Comparison of ENCODE assay signal across 1 cellular context in the genomic region with DNA sequence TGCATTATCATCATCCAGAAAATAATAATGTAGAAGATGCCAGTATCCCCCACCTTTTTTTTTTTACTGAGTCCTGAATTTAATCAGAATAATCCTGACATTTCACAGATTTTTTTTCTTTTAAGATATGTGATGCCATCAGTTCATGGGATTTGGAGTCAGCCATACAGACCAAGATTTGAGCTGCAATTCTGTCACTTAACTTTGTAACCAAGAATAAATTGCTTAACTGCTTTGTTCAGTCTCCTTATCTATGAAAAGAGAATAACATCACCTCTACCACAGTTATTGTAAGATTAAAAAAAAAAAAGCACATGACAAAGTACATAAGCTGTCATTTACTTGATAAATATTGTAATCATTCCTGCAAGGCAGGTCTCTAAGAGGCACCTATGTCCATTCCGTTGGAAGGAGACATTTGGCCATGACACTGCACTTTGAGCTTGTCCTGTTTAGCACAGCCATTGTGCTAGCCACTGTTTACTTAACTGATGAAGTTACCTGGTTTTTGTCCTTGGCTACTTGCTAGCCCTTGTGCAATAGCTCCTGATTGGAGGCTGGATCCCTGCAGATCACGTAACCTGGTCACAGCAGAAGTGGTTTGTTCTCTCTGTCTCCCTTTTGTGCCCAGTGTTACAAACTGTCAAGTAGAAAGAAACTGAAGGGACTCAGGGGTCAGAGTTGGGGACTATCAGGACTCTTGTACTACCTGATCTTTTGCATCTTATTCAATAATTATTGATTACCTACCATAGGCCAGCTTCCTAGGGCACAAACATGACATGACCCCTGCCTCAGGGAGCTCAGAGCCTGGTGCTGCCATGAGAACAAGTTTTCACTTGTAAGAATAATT.
TF ChIP-seq lines count a peak whose summit lies in the region.

No MANE protein-coding gene starts in this region.

TF ChIP-seq in HepG2, 621 proteins besides CTCF, POLR2A, EP300 and RAD21 (continued from another document and continues in another):
- TF ChIP-seq E2F1 (CRISPR knock-in tag; IDR thresholded peaks at IDR 0.05) (no peak), ZFP90 (CRISPR knock-in tag; IDR thresholded peaks at IDR 0.05; ENCODE audit: borderline replicate concordance) (0 out of 2 replicates have a peak, but pooled peaks have one; percentile 68), IRF1 (CRISPR knock-in tag; IDR thresholded peaks at IDR 0.05; ENCODE audit: low read depth) (no peak), ZNF629 (CRISPR knock-in tag; conservative IDR thresholded peaks at IDR 0.05) (peak; percentile 52; the same call in 1 of the 2 replicates), ZFP82 (CRISPR knock-in tag; IDR thresholded peaks at IDR 0.05; ENCODE audit: borderline replicate concordance) (no peak), MEF2D (CRISPR knock-in tag; IDR thresholded peaks at IDR 0.05) (peak; percentile 92), TAF1 (CRISPR knock-in tag; IDR thresholded peaks at IDR 0.05) (peak; percentile 35; the same call in 1 of the 2 replicates), CEBPG (CRISPR knock-in tag; IDR thresholded peaks at IDR 0.05) (peak; percentile 98), CHD2 (IDR thresholded peaks at IDR 0.05; ENCODE audit: low read depth, low read length) (peak; percentile 14; the same call in 1 of the 2 replicates), ZNF253 (CRISPR knock-in tag; IDR thresholded peaks at IDR 0.05; ENCODE audit: borderline replicate concordance) (no peak), ZFP41 (CRISPR knock-in tag; IDR thresholded peaks at IDR 0.05; ENCODE audit: borderline replicate concordance) (no peak), ZNF777 (CRISPR knock-in tag; IDR thresholded peaks at IDR 0.05) (no peak), KDM6A (CRISPR knock-in tag; IDR thresholded peaks at IDR 0.05; ENCODE audit: low read depth) (peak; percentile 97), TRIM24 (CRISPR knock-in tag; IDR thresholded peaks at IDR 0.05) (peak; percentile 94), SNAI1 (CRISPR knock-in tag; IDR thresholded peaks at IDR 0.05; ENCODE audit: borderline replicate concordance) (no peak), ZNF788 (CRISPR knock-in tag; IDR thresholded peaks at IDR 0.05; ENCODE audit: borderline replicate concordance) (peak; percentile 86; the same call in 1 of the 2 replicates), ZNF230 (CRISPR knock-in tag; IDR thresholded peaks at IDR 0.05) (peak; percentile 72; the same call in 1 of the 2 replicates), TCF12 (IDR thresholded peaks at IDR 0.05) (no peak), TCF12 (CRISPR knock-in tag; IDR thresholded peaks at IDR 0.05) (peak; percentile 98), CBX2 (IDR thresholded peaks at IDR 0.05; ENCODE audit: low read depth, low read length) (no peak), CBX2 (CRISPR knock-in tag; IDR thresholded peaks at IDR 0.05; ENCODE audit: low read depth) (no peak), ZFP36 (IDR thresholded peaks at IDR 0.05; ENCODE audit: borderline replicate concordance, low read depth, low read length, partially characterized antibody) (no peak), SMARCE1 (IDR thresholded peaks at IDR 0.05; ENCODE audit: borderline replicate concordance) (no peak), ZBTB8A (CRISPR knock-in tag; IDR thresholded peaks at IDR 0.05; ENCODE audit: borderline replicate concordance, low read depth) (no peak), JARID2 (CRISPR knock-in tag; IDR thresholded peaks at IDR 0.05; ENCODE audit: insufficient replicate concordance) (peak; percentile 28), TBL1XR1 (IDR thresholded peaks at IDR 0.05; ENCODE audit: borderline replicate concordance, low read length, partially characterized antibody) (peak; percentile 93), ZNF329 (CRISPR knock-in tag; IDR thresholded peaks at IDR 0.05; ENCODE audit: low read depth) (no peak), USF2 (IDR thresholded peaks at IDR 0.05; ENCODE audit: low read depth, low read length) (no peak), USF2 (CRISPR knock-in tag; IDR thresholded peaks at IDR 0.05; ENCODE audit: borderline replicate concordance) (no peak), ZNF33B (CRISPR knock-in tag; IDR thresholded peaks at IDR 0.05) (no peak), ARHGAP35 (CRISPR knock-in tag; IDR thresholded peaks at IDR 0.05; ENCODE audit: borderline replicate concordance) (0 out of 2 replicates have a peak, but pooled peaks have one; percentile 34), ZNF597 (CRISPR knock-in tag; IDR thresholded peaks at IDR 0.05) (no peak), ZNF670 (CRISPR knock-in tag; IDR thresholded peaks at IDR 0.05; ENCODE audit: borderline replicate concordance) (peak; percentile 71; the same call in 1 of the 2 replicates), SIN3A (IDR thresholded peaks at IDR 0.05; ENCODE audit: borderline replicate concordance, low read depth, low read length) (no peak), AHR (CRISPR knock-in tag; IDR thresholded peaks at IDR 0.05) (peak; percentile 68; the same call in 1 of the 2 replicates), FOSL1 (CRISPR knock-in tag; IDR thresholded peaks at IDR 0.05; ENCODE audit: borderline replicate concordance) (peak; percentile 8; the same call in 1 of the 2 replicates), ELF3 (CRISPR knock-in tag; IDR thresholded peaks at IDR 0.05) (peak; percentile 96)
- TF ChIP-seq, protein P1, sequence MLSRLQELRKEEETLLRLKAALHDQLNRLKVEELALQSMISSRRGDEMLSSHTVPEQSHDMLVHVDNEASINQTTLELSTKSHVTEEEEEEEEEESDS (CRISPR knock-in tag; IDR thresholded peaks at IDR 0.05; ENCODE audit: borderline replicate concordance), result no peak
- TF ChIP-seq, protein P2, sequence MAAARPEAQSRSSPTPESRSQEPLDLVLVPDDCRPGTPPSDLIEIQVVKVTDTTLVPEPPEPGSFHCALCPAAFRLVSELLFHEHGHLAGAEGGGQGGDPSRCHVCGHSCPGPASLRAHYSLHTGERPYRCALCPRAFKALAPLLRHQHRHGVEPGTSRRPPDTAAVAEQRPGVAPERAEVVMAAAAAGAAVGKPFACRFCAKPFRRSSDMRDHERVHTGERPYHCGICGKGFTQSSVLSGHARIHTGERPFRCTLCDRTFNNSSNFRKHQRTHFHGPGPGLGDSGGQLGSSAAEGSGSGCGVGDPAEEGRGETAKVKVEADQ (CRISPR knock-in tag; IDR thresholded peaks at IDR 0.05; ENCODE audit: borderline replicate concordance), result peak; percentile 47; the same call in 1 of the 2 replicates
- TF ChIP-seq, protein P3, sequence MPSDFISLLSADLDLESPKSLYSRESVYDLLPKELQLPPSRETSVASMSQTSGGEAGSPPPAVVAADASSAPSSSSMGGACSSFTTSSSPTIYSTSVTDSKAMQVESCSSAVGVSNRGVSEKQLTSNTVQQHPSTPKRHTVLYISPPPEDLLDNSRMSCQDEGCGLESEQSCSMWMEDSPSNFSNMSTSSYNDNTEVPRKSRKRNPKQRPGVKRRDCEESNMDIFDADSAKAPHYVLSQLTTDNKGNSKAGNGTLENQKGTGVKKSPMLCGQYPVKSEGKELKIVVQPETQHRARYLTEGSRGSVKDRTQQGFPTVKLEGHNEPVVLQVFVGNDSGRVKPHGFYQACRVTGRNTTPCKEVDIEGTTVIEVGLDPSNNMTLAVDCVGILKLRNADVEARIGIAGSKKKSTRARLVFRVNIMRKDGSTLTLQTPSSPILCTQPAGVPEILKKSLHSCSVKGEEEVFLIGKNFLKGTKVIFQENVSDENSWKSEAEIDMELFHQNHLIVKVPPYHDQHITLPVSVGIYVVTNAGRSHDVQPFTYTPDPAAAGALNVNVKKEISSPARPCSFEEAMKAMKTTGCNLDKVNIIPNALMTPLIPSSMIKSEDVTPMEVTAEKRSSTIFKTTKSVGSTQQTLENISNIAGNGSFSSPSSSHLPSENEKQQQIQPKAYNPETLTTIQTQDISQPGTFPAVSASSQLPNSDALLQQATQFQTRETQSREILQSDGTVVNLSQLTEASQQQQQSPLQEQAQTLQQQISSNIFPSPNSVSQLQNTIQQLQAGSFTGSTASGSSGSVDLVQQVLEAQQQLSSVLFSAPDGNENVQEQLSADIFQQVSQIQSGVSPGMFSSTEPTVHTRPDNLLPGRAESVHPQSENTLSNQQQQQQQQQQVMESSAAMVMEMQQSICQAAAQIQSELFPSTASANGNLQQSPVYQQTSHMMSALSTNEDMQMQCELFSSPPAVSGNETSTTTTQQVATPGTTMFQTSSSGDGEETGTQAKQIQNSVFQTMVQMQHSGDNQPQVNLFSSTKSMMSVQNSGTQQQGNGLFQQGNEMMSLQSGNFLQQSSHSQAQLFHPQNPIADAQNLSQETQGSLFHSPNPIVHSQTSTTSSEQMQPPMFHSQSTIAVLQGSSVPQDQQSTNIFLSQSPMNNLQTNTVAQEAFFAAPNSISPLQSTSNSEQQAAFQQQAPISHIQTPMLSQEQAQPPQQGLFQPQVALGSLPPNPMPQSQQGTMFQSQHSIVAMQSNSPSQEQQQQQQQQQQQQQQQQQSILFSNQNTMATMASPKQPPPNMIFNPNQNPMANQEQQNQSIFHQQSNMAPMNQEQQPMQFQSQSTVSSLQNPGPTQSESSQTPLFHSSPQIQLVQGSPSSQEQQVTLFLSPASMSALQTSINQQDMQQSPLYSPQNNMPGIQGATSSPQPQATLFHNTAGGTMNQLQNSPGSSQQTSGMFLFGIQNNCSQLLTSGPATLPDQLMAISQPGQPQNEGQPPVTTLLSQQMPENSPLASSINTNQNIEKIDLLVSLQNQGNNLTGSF (CRISPR knock-in tag; IDR thresholded peaks at IDR 0.05), result no peak
- TF ChIP-seq, protein P4, sequence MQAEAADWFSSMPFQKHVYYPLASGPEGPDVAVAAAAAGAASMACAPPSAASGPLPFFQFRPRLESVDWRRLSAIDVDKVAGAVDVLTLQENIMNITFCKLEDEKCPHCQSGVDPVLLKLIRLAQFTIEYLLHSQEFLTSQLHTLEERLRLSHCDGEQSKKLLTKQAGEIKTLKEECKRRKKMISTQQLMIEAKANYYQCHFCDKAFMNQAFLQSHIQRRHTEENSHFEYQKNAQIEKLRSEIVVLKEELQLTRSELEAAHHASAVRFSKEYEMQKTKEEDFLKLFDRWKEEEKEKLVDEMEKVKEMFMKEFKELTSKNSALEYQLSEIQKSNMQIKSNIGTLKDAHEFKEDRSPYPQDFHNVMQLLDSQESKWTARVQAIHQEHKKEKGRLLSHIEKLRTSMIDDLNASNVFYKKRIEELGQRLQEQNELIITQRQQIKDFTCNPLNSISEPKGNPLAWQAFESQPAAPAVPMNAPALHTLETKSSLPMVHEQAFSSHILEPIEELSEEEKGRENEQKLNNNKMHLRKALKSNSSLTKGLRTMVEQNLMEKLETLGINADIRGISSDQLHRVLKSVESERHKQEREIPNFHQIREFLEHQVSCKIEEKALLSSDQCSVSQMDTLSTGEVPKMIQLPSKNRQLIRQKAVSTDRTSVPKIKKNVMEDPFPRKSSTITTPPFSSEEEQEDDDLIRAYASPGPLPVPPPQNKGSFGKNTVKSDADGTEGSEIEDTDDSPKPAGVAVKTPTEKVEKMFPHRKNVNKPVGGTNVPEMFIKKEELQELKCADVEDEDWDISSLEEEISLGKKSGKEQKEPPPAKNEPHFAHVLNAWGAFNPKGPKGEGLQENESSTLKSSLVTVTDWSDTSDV (CRISPR knock-in tag; IDR thresholded peaks at IDR 0.05), result no peak
- TF ChIP-seq, protein P5, sequence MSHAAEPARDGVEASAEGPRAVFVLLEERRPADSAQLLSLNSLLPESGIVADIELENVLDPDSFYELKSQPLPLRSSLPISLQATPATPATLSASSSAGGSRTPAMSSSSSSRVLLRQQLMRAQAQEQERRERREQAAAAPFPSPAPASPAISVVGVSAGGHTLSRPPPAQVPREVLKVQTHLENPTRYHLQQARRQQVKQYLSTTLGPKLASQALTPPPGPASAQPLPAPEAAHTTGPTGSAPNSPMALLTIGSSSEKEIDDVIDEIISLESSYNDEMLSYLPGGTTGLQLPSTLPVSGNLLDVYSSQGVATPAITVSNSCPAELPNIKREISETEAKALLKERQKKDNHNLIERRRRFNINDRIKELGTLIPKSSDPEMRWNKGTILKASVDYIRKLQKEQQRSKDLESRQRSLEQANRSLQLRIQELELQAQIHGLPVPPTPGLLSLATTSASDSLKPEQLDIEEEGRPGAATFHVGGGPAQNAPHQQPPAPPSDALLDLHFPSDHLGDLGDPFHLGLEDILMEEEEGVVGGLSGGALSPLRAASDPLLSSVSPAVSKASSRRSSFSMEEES (CRISPR knock-in tag; IDR thresholded peaks at IDR 0.05), result peak; percentile 94
